Comparison of ENCODE assay signal across 8 cellular contexts in genomic region chr7:128409435-128410091, GRCh38. TPM values are rescaled to one million over a fixed set of nuclear protein-coding genes. Genes with fewer than 3 reads are reported as not detected.
DNase-seq lines count a peak whose midpoint lies in the region; ATAC-seq and TF ChIP-seq lines count a peak whose summit lies in the region.

Gene IMPDH1 (minus strand): TSS chr7:128409982. CDS start chr7:128409901, 81 bp downstream.

- H3K36me3 Mint-ChIP-seq in CD4-positive, alpha-beta T cell (ENCODE audit: low read depth) = no peaks in the 10 kb centered on the region
- peaks cover 3% of the 10 kb centered on the region for H3K36me3 Mint-ChIP-seq in activated T-cell treated with anti-CD3 and anti-CD28 coated beads, Interleukin-2, amount 50 U/mL, for 24 hours (ENCODE audit: low read depth)
- no peaks in the 10 kb centered on the region for H3K36me3 Mint-ChIP-seq in naive B cell
- H3K36me3 Mint-ChIP-seq in stimulated activated effector memory CD8-positive, alpha-beta T cell treated with anti-CD3 and anti-CD28 coated beads, Interleukin-12 subunit alpha, Interleukin-12 subunit beta, amount 100 ng/mL, for 72 hours = peaks cover 16% of the 10 kb centered on the region

- H3K4me1 ChIP-seq in esophagus squamous epithelium = peaks cover 41 to 61% (median 43%) of the 10 kb centered on the region in 3 donors

- peak; percentile 72 for ATAC-seq in CD4-positive, alpha-beta T cell (ENCODE audit: poor library complexity)
- ATAC-seq in HG03378 (IDR thresholded peaks at IDR 0.05; ENCODE audit: unreplicated experiment) (peak; percentile 64), naive B cell (ENCODE audit: low read depth in 2 of 2) (peak; percentile 79 to 80)
- ATAC-seq in stimulated activated effector memory CD8-positive, alpha-beta T cell treated with anti-CD3 and anti-CD28 coated beads, Interleukin-12 subunit alpha, Interleukin-12 subunit beta, amount 100 ng/mL, for 72 hours = peak; percentile 89

- intact Hi-C loops in CD4-positive, alpha-beta T cell (cut with DNase I, micrococcal nuclease) = loop anchor here in 1 of 2 experiments (5.0 kb wide), 3 partner anchors 67 to 822 kb away; partner anchors contain the start of genes ARF5, GCC1, RBM28 and SND1
- intact Hi-C loops in esophagus squamous epithelium (cut with DNase I) = no loop called here

- POLR2A ChIA-PET in CD4-positive, alpha-beta T cell (lab: Charles Lee) = interaction anchor here (1.7 kb wide), 1 partner anchor 12 kb away, joined by 5 read pairs; no protein-coding TSS in a partner anchor

- peak within 1 kb of the TSS; percentile 48 to 88 (median 66) for H3K4me3 ChIP-seq in esophagus squamous epithelium

- peak within 1 kb of the TSS; percentile 66 for H3K27ac ChIP-seq in CD4-positive, alpha-beta T cell (ENCODE audit: low read depth, low read length)
- H3K27ac ChIP-seq in esophagus squamous epithelium = peak within 1 kb of the TSS; percentile 86 to 94 (median 90)

- no peaks in the 10 kb centered on the region for H3K27me3 ChIP-seq in CD4-positive, alpha-beta T cell (ENCODE audit: control insufficient read depth, insufficient read depth, low read length)
- H3K27me3 ChIP-seq in esophagus squamous epithelium = peaks cover 0 to 4% (median 0%) of the 10 kb centered on the region in 4 donors

- 0% methylated on average over 5 of the region's 73 CpGs; no CpG with 5 or more reads in 1 of the 2 donors for WGBS in esophagus squamous epithelium, 2 donors

- no peaks in the 10 kb centered on the region for H3K9me3 ChIP-seq in CD4-positive, alpha-beta T cell (ENCODE audit: control insufficient read depth, low read length)
- no peaks in the 10 kb centered on the region for H3K9me3 ChIP-seq in esophagus squamous epithelium

- peak within 1 kb of the TSS; percentile 86 for H3K27ac Mint-ChIP-seq in CD4-positive, alpha-beta T cell
- H3K27ac Mint-ChIP-seq in activated T-cell treated with anti-CD3 and anti-CD28 coated beads, Interleukin-2, amount 50 U/mL, for 24 hours = peak within 1 kb of the TSS; percentile 78
- H3K27ac Mint-ChIP-seq in naive B cell = peak within 1 kb of the TSS; percentile 69 to 90 (median 88)
- peak within 1 kb of the TSS; percentile 40 for H3K27ac Mint-ChIP-seq in stimulated activated effector memory CD8-positive, alpha-beta T cell treated with anti-CD3 and anti-CD28 coated beads, Interleukin-12 subunit alpha, Interleukin-12 subunit beta, amount 100 ng/mL, for 72 hours

- peak within 1 kb of the TSS; percentile 92 for H3K4me3 Mint-ChIP-seq in CD4-positive, alpha-beta T cell
- peak within 1 kb of the TSS; percentile 82 for H3K4me3 Mint-ChIP-seq in activated T-cell treated with anti-CD3 and anti-CD28 coated beads, Interleukin-2, amount 50 U/mL, for 24 hours
- H3K4me3 Mint-ChIP-seq in naive B cell = peak within 1 kb of the TSS; percentile 87 to 96 (median 93)
- peak within 1 kb of the TSS; percentile 86 for H3K4me3 Mint-ChIP-seq in stimulated activated effector memory CD8-positive, alpha-beta T cell treated with anti-CD3 and anti-CD28 coated beads, Interleukin-12 subunit alpha, Interleukin-12 subunit beta, amount 100 ng/mL, for 72 hours

- CTCF ChIA-PET in CD4-positive, alpha-beta T cell (lab: Charles Lee) = interaction anchor here (0.7 to 2.6 kb wide), 7 partner anchors 10 to 62 kb away, joined by 3 to 14 read pairs (median 6); partner anchors contain the start of gene HILPDA

- no peaks in the 10 kb centered on the region for H3K9me3 Mint-ChIP-seq in CD4-positive, alpha-beta T cell
- no peaks in the 10 kb centered on the region for H3K9me3 Mint-ChIP-seq in activated T-cell treated with anti-CD3 and anti-CD28 coated beads, Interleukin-2, amount 50 U/mL, for 24 hours
- H3K9me3 Mint-ChIP-seq in naive B cell = no peaks in the 10 kb centered on the region
- no peaks in the 10 kb centered on the region for H3K9me3 Mint-ChIP-seq in stimulated activated effector memory CD8-positive, alpha-beta T cell treated with anti-CD3 and anti-CD28 coated beads, Interleukin-12 subunit alpha, Interleukin-12 subunit beta, amount 100 ng/mL, for 72 hours

- DNase-seq in CD4-positive, alpha-beta T cell = peak; percentile 65 to 89 (median 79)
- peak; percentile 95 for DNase-seq in GM19238 (ENCODE audit: insufficient read length, low spot score)
- peak; percentile 60 for DNase-seq in OCI-M1 (lab: John Stamatoyannopoulos, UW)
- peak; percentile 95 for DNase-seq in activated T-cell treated with anti-CD3 and anti-CD28 coated beads, Interleukin-2, amount 50 U/mL, for 24 hours
- DNase-seq in esophagus squamous epithelium (lab: John Stamatoyannopoulos, UW) = peak; percentile 42
- DNase-seq in naive B cell = peak; percentile 87
- DNase-seq in stimulated activated effector memory CD8-positive, alpha-beta T cell treated with anti-CD3 and anti-CD28 coated beads, Interleukin-12 subunit alpha, Interleukin-12 subunit beta, amount 100 ng/mL, for 72 hours (ENCODE audit: low spot score in 2 of 2) = peak; percentile 92 to 93

- no peak for TF ChIP-seq CTCF in CD4-positive, alpha-beta T cell (IDR thresholded peaks at IDR 0.05)
- no peak for TF ChIP-seq CTCF in esophagus squamous epithelium (IDR thresholded peaks at IDR 0.05)

- peaks cover 45% of the 10 kb centered on the region for H3K4me1 Mint-ChIP-seq in CD4-positive, alpha-beta T cell (ENCODE audit: low read depth)
- H3K4me1 Mint-ChIP-seq in activated T-cell treated with anti-CD3 and anti-CD28 coated beads, Interleukin-2, amount 50 U/mL, for 24 hours (ENCODE audit: low read depth) = peaks cover 31% of the 10 kb centered on the region
- peaks cover 33 to 40% (median 40%) of the 10 kb centered on the region in 3 donors for H3K4me1 Mint-ChIP-seq in naive B cell
- peaks cover 34% of the 10 kb centered on the region for H3K4me1 Mint-ChIP-seq in stimulated activated effector memory CD8-positive, alpha-beta T cell treated with anti-CD3 and anti-CD28 coated beads, Interleukin-12 subunit alpha, Interleukin-12 subunit beta, amount 100 ng/mL, for 72 hours

- no peaks in the 10 kb centered on the region for H3K36me3 ChIP-seq in esophagus squamous epithelium

- TF ChIP-seq POLR2A in esophagus squamous epithelium (IDR thresholded peaks at IDR 0.05) = peak in 2 of 4 donors; percentile 66 to 85

- H3K27me3 Mint-ChIP-seq in CD4-positive, alpha-beta T cell = no peaks in the 10 kb centered on the region
- peaks cover 10% of the 10 kb centered on the region for H3K27me3 Mint-ChIP-seq in activated T-cell treated with anti-CD3 and anti-CD28 coated beads, Interleukin-2, amount 50 U/mL, for 24 hours
- H3K27me3 Mint-ChIP-seq in naive B cell = no peaks in the 10 kb centered on the region

RNA-seq across cellular contexts. Expression of gene IMPDH1, which starts in this region (rescaled TPM):
- 10 to 100 TPM; 26.5 to 27.0 TPM for total RNA-seq in CD4-positive, alpha-beta T cell
- total RNA-seq in esophagus squamous epithelium = 10 to 100 TPM; 30.2 to 53.7 (median 41.6) TPM
- polyA plus RNA-seq in naive B cell (ENCODE audit: low read depth in 6 of 6) = 10 to 100 TPM; 24.6 to 39.6 (median 26.8) TPM

Comparison
In these comparisons a context has a peak if more than half of its experiments do, and no peak if none do; other contexts are left out.
1. Peak in every context shown above with its lines: DNase-seq, ATAC-seq, H3K4me3 ChIP-seq and H3K27ac ChIP-seq.
2. DNase-seq: peak in every context shown above with its lines; median percentile 95 in GM19238; 95 in activated T-cell treated with anti-CD3 and anti-CD28 coated beads, Interleukin-2, amount 50 U/mL, for 24 hours; 92 in stimulated activated effector memory CD8-positive, alpha-beta T cell treated with anti-CD3 and anti-CD28 coated beads, Interleukin-12 subunit alpha, Interleukin-12 subunit beta, amount 100 ng/mL, for 72 hours; 87 in naive B cell; 79 in CD4-positive, alpha-beta T cell; 60 in OCI-M1; 42 in esophagus squamous epithelium.